In the genomic region with DNA sequence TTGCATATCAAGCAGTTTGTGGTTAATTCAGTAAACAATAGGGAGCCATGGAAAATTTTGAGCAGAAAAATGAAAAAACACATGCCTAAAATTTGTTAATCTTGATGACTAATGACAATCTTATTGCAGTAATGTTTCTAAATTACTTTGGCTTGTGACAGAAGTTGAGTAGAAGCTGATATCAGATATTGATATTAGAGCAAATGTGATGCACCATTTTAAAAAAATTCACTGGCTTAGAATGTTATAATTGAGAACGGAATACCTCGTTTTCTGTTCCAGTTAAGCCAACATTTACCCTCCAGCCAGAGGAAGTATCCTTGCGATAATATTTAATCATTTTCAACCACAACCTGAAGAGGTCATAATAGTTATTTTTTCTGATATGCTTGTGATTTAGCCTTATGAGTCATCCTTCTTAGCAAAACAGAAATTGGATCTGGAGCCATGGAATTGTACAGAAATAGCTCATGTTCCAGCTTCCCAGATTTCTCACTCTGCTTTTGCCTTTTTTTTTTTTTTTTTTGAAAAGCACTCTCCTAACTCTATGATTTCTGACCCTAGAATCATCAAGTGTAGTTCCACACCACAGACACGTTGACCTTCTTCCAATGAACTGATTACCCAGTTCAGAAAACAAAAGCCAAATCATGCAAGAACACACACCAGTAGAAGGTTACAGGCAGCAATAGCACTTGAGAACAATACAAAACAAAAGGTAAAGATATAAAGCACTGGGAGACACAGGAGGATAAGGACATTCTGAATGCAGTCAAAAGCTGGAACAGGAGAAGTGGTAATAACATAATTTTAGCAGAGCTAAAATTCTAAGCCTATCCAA, we compare ENCODE assay signal across 11 cellular contexts.
A peak's percentile ranks its signal among the peaks of the same experiment; 100 is the strongest.
DNase-seq lines count a peak whose midpoint lies in the region; FAIRE-seq and TF ChIP-seq lines count a peak whose summit lies in the region.
"Had no signal": no experiment of that assay in that cellular context is flagged by ENCODE, and none has a peak within 500 bp of the region (broad histone marks: within the 10 kb centered on the region; RNA-seq: fewer than 3 reads in every experiment).

No MANE protein-coding gene starts in this region.

- no peaks in the 10 kb centered on the region for H3K27me3 ChIP-seq in vagina

- H3K4me1 ChIP-seq in kidney (ENCODE audit: control insufficient read depth in 1 of 2, insufficient read depth in 1 of 2, low read depth in 1 of 2, low read length in 2 of 2) (peaks cover 2 to 10% of the 10 kb centered on the region in 2 donors), vagina (no peaks in the 10 kb centered on the region)

- DNase-seq in NCI-H2107 treated with DMSO at 0.1 percent for 48 hours (lab: John Stamatoyannopoulos, UW; ENCODE audit: unreplicated experiment): peak; percentile 5
- DNase-seq in NCI-H2107 (lab: John Stamatoyannopoulos, UW): no peak
- peak; percentile 57 for DNase-seq in brain pericyte (ENCODE audit: low read depth, low spot score)
- DNase-seq in kidney: no peak
- no peak for DNase-seq in vagina (ENCODE audit: extremely low spot score in 2 of 2)
- no peak for DNase-seq in SKM-1 treated with dmso at 0.1 percent for 144 hours (lab: John Stamatoyannopoulos, UW; ENCODE audit: unreplicated experiment)
- DNase-seq in iPS-NIHi11 (ENCODE audit: low spot score): no peak
- DNase-seq in KBM-7: no peak
- DNase-seq: 8988T; activated CD4-positive, alpha-beta T cell treated with anti-CD3 and anti-CD28 coated beads, Interleukin-2, amount 50 U/mL, for 1 hour had no signal

- peak; percentile 74 for FAIRE-seq in kidney (lab: Jason Lieb, UNC)
- FAIRE-seq: K562 had no signal

- no peaks in the 10 kb centered on the region for H3K9me3 ChIP-seq in kidney (ENCODE audit: control insufficient read depth in 1 of 2, low read length in 2 of 2)
- H3K9me3 ChIP-seq in vagina: no peaks in the 10 kb centered on the region

- H3K36me3 ChIP-seq in kidney (ENCODE audit: control insufficient read depth in 1 of 2, insufficient read depth in 2 of 2, low read length in 2 of 2) (no peaks in the 10 kb centered on the region), vagina (no peaks in the 10 kb centered on the region)

- H3K4me3 ChIP-seq in kidney (ENCODE audit: low read length in 2 of 2) (no peak overlapping the region), vagina (no peak overlapping the region)
- H3K4me3 ChIP-seq: K562 had no signal

- no peak overlapping the region for H3K27ac ChIP-seq in kidney (ENCODE audit: low read depth in 2 of 2, low read length in 2 of 2)
- H3K27ac ChIP-seq in vagina: peak overlapping the region; percentile 28

- no peak overlapping the region for H3K9ac ChIP-seq in kidney (ENCODE audit: low read length in 2 of 2)

- TF ChIP-seq CTCF in kidney (IDR thresholded peaks at IDR 0.05; ENCODE audit: borderline replicate concordance, extremely low read depth, insufficient read depth) (no peak), vagina (IDR thresholded peaks at IDR 0.05) (no peak)

- intact Hi-C loops in kidney (cut with DNase I) (no loop called here), vagina (cut with DNase I) (no loop called here)

- TF ChIP-seq POLR2A in vagina (IDR thresholded peaks at IDR 0.05): no peak

- in situ Hi-C loops in KBM-7 (cut with MboI; ENCODE audit: low pct_unique_long_range_greater_than_20kb, low sequenced_read_pairs): no loop called here

Comparison
In these comparisons a context has a peak if more than half of its experiments do, and no peak if none do; other contexts are left out.
1. DNase-seq: peak in NCI-H2107 treated with DMSO at 0.1 percent for 48 hours (single experiment) and brain pericyte (single experiment); none in NCI-H2107 (single experiment), kidney (single experiment), vagina (0 of 2), SKM-1 treated with dmso at 0.1 percent for 144 hours (single experiment), iPS-NIHi11 (single experiment) and KBM-7 (single experiment).